1 cellular context compared by ENCODE assay signal in genomic region chr17:38853292-38854219, GRCh38.
TF ChIP-seq lines count a peak whose summit lies in the region.

RPL23 (minus strand) TSS chr17:38853721; CDS start chr17:38853710, 11 bp downstream.

TF ChIP-seq in HepG2, 621 proteins besides CTCF, POLR2A, EP300 and RAD21 (continued from another document and continues in another):
- TF ChIP-seq ZBED4 (CRISPR knock-in tag; IDR thresholded peaks at IDR 0.05; ENCODE audit: borderline replicate concordance) (peak; percentile 67; the same call in 1 of the 2 replicates), ZNF24 (IDR thresholded peaks at IDR 0.05) (no peak), ZSCAN9 (CRISPR knock-in tag; IDR thresholded peaks at IDR 0.05; ENCODE audit: borderline replicate concordance) (peak; percentile 96; the same call in 1 of the 2 replicates), ZBTB7B (CRISPR knock-in tag; IDR thresholded peaks at IDR 0.05) (peak; percentile 75), ZNF431 (CRISPR knock-in tag; IDR thresholded peaks at IDR 0.05; ENCODE audit: borderline replicate concordance, low read depth) (peak; percentile 85), ZC3H13 (CRISPR knock-in tag; IDR thresholded peaks at IDR 0.05) (peak; percentile 88), ZNF576 (CRISPR knock-in tag; IDR thresholded peaks at IDR 0.05) (no peak), NBN (conservative IDR thresholded peaks at IDR 0.05) (no peak), ZZZ3 (CRISPR knock-in tag; IDR thresholded peaks at IDR 0.05; ENCODE audit: borderline replicate concordance) (peak; percentile 100), ATRX (CRISPR knock-in tag; IDR thresholded peaks at IDR 0.05; ENCODE audit: borderline replicate concordance) (no peak), ZNF205 (CRISPR knock-in tag; IDR thresholded peaks at IDR 0.05) (peak; percentile 93), MED13 (CRISPR knock-in tag; IDR thresholded peaks at IDR 0.05) (peak; percentile 88), TOE1 (CRISPR knock-in tag; IDR thresholded peaks at IDR 0.05) (peak; percentile 86), NFRKB (IDR thresholded peaks at IDR 0.05) (peak; percentile 56), RBFOX2 (IDR thresholded peaks at IDR 0.05; ENCODE audit: low read depth, low read length) (peak; percentile 92), ZNF766 (CRISPR knock-in tag; IDR thresholded peaks at IDR 0.05; ENCODE audit: borderline replicate concordance) (peak; percentile 70; the same call in 1 of the 2 replicates), HMG20B (CRISPR knock-in tag; conservative IDR thresholded peaks at IDR 0.05) (no peak), JUN (CRISPR knock-in tag; IDR thresholded peaks at IDR 0.05) (peak; percentile 84; the same call in 1 of the 2 replicates), ZNF790 (CRISPR knock-in tag; IDR thresholded peaks at IDR 0.05; ENCODE audit: borderline replicate concordance) (no peak; the same call in 1 of the 2 replicates), ZNF326 (CRISPR knock-in tag; IDR thresholded peaks at IDR 0.05; ENCODE audit: borderline replicate concordance) (no peak), ARID3A (IDR thresholded peaks at IDR 0.05; ENCODE audit: low read depth, low read length) (peak; percentile 2; the same call in 1 of the 2 replicates), CREB1 (IDR thresholded peaks at IDR 0.05) (peak; percentile 97), CREB1 (CRISPR knock-in tag; IDR thresholded peaks at IDR 0.05) (peak; percentile 100), ZNF562 (CRISPR knock-in tag; IDR thresholded peaks at IDR 0.05; ENCODE audit: borderline replicate concordance) (0 out of 2 replicates have a peak, but pooled peaks have one; percentile 48), HMGA1 (CRISPR knock-in tag; conservative IDR thresholded peaks at IDR 0.05) (no peak), ZKSCAN5 (CRISPR knock-in tag; IDR thresholded peaks at IDR 0.05) (no peak), DPF2 (CRISPR knock-in tag; IDR thresholded peaks at IDR 0.05; ENCODE audit: borderline replicate concordance, low read depth) (peak; percentile 54; the same call in 1 of the 2 replicates), ETV6 (CRISPR knock-in tag; conservative IDR thresholded peaks at IDR 0.05) (peak; percentile 87; the same call in 1 of the 2 replicates), POLR2AphosphoS2 (IDR thresholded peaks at IDR 0.05; ENCODE audit: low read depth, low read length) (peak; percentile 97), PHF20 (CRISPR knock-in tag; IDR thresholded peaks at IDR 0.05) (peak; percentile 99), ZNF350 (CRISPR knock-in tag; IDR thresholded peaks at IDR 0.05; ENCODE audit: borderline replicate concordance, low read depth) (peak; percentile 99), NRL (CRISPR knock-in tag; IDR thresholded peaks at IDR 0.05; ENCODE audit: borderline replicate concordance) (peak; percentile 99), ATF7-NPFF (CRISPR knock-in tag; IDR thresholded peaks at IDR 0.05; ENCODE audit: low read depth) (peak; percentile 90; the same call in 1 of the 2 replicates), NCOA5 (CRISPR knock-in tag; IDR thresholded peaks at IDR 0.05) (peak; percentile 84; the same call in 1 of the 2 replicates), FOXK1 (CRISPR knock-in tag; IDR thresholded peaks at IDR 0.05; ENCODE audit: borderline replicate concordance, low read depth) (peak; percentile 92; the same call in 1 of the 2 replicates), GLMP (CRISPR knock-in tag; IDR thresholded peaks at IDR 0.05; ENCODE audit: borderline replicate concordance) (no peak), NR2F1 (CRISPR knock-in tag; IDR thresholded peaks at IDR 0.05) (no peak; a peak in 3 of 4 replicates), BCL3 (CRISPR knock-in tag; IDR thresholded peaks at IDR 0.05) (peak; percentile 96), FUBP1 (CRISPR knock-in tag; IDR thresholded peaks at IDR 0.05; ENCODE audit: borderline replicate concordance) (0 out of 2 replicates have a peak, but pooled peaks have one; percentile 88), ISX (CRISPR knock-in tag; conservative IDR thresholded peaks at IDR 0.05) (peak; percentile 93), ARNT2 (CRISPR knock-in tag; IDR thresholded peaks at IDR 0.05; ENCODE audit: low read depth) (peak; percentile 90), KDM5A (IDR thresholded peaks at IDR 0.05; ENCODE audit: borderline replicate concordance, low read length) (peak; percentile 88; the same call in 1 of the 2 replicates), JARID2 (CRISPR knock-in tag; IDR thresholded peaks at IDR 0.05; ENCODE audit: insufficient replicate concordance) (peak; percentile 87), ETS1 (CRISPR knock-in tag; IDR thresholded peaks at IDR 0.05) (peak; percentile 87; the same call in 1 of the 2 replicates), TGIF2 (CRISPR knock-in tag; IDR thresholded peaks at IDR 0.05) (no peak; the same call in 1 of the 2 replicates), BCLAF1 (IDR thresholded peaks at IDR 0.05) (no peak), ZNF547 (CRISPR knock-in tag; IDR thresholded peaks at IDR 0.05) (peak; percentile 93), NFE2L1 (CRISPR knock-in tag; IDR thresholded peaks at IDR 0.05; ENCODE audit: borderline replicate concordance) (peak; percentile 87; the same call in 1 of the 2 replicates), PRDM4 (CRISPR knock-in tag; IDR thresholded peaks at IDR 0.05; ENCODE audit: borderline replicate concordance) (0 out of 2 replicates have a peak, but pooled peaks have one; percentile 68), ZFYVE20 (CRISPR knock-in tag; IDR thresholded peaks at IDR 0.05; ENCODE audit: borderline replicate concordance, low read depth) (0 out of 2 replicates have a peak, but pooled peaks have one; percentile 59), ZNF232 (CRISPR knock-in tag; IDR thresholded peaks at IDR 0.05; ENCODE audit: borderline replicate concordance) (peak; percentile 95)
